In the genomic region with DNA sequence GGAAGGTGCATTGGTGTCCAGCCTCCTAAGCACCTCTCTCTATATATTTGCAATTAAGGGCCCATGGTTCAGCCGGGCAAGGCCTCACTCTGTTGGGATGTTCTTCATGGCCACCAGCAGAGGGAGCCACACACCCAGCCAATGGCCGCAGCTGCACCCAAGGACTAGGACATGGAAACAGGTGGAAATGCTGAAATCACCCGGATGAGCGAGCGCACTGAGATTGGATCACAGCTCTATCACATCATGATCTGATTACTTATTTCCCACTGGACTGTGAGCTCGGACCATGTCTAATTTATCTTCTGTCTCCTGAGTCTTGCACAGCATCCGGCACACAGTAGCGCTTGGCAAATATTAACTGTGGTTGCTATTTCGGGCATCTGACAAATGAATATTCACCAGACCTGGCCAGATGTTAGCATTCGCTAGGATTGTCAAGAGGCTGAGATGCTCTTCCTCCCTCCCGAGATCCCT, we compare ENCODE assay signal across 1 cellular context.
A peak's percentile ranks its signal among the peaks of the same experiment; 100 is the strongest.
TF ChIP-seq lines count a peak whose summit lies in the region.

No MANE protein-coding gene starts in this region.

TF ChIP-seq in A549, 52 proteins besides CTCF, POLR2A, EP300 and RAD21 (continued from another document):
- TF ChIP-seq, protein P1, sequence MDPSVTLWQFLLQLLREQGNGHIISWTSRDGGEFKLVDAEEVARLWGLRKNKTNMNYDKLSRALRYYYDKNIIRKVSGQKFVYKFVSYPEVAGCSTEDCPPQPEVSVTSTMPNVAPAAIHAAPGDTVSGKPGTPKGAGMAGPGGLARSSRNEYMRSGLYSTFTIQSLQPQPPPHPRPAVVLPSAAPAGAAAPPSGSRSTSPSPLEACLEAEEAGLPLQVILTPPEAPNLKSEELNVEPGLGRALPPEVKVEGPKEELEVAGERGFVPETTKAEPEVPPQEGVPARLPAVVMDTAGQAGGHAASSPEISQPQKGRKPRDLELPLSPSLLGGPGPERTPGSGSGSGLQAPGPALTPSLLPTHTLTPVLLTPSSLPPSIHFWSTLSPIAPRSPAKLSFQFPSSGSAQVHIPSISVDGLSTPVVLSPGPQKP (IDR thresholded peaks at IDR 0.05; ENCODE audit: low read depth, low read length) = no peak
- TF ChIP-seq ESRRA (IDR thresholded peaks at IDR 0.05; ENCODE audit: borderline replicate concordance, low read length) (no peak), HOXB5 (CRISPR knock-in tag; IDR thresholded peaks at IDR 0.05) (peak; percentile 72; the same call in 1 of the 2 replicates)
